In genomic region chr19:56476671-56477428, GRCh38 we compare ENCODE assay signal across 8 cellular contexts. TPM values are rescaled to one million over a fixed set of nuclear protein-coding genes. Genes with fewer than 3 reads are reported as not detected.
DNase-seq lines count a peak whose midpoint lies in the region; ATAC-seq, FAIRE-seq and TF ChIP-seq lines count a peak whose summit lies in the region.

Gene ZNF667, minus strand, starts transcription at chr19:56477345. Its CDS starts 14,975 bp downstream, at chr19:56462370.

- POLR2A ChIA-PET in CD8-positive, alpha-beta T cell (lab: Charles Lee), result no interaction called here

- FAIRE-seq in RCC 7860 (lab: Jason Lieb, UNC) (no peak), kidney (lab: Jason Lieb, UNC) (no peak)

- in situ Hi-C loops in mammary epithelial cell (cut with MboI; ENCODE audit: low sequenced_read_pairs in 2 of 2), result no loop called here
- in situ Hi-C loops in ACHN (cut with HindIII; ENCODE audit: low pct_ligation_motif_present, low pct_unique_long_range_greater_than_20kb, low sequenced_read_pairs), result no loop called here

- no peaks in the 10 kb centered on the region for H4K20me1 ChIP-seq in mammary epithelial cell (ENCODE audit: insufficient read depth, low read length)

- TF ChIP-seq CTCF in CD8-positive, alpha-beta T cell (IDR thresholded peaks at IDR 0.05), result no peak
- TF ChIP-seq CTCF in mammary epithelial cell (conservative IDR thresholded peaks at IDR 0.05 in 1 of 2, IDR thresholded peaks at IDR 0.05 in 1 of 2; ENCODE audit: extremely low read depth in 1 of 2, insufficient read depth in 1 of 2, low read depth in 1 of 2, low read length in 2 of 2) (no peak), kidney (IDR thresholded peaks at IDR 0.05; ENCODE audit: borderline replicate concordance, extremely low read depth, insufficient read depth) (no peak)

- no peaks in the 10 kb centered on the region for H3K4me1 ChIP-seq in CD8-positive, alpha-beta T cell (ENCODE audit: insufficient read depth, low read length)
- H3K4me1 ChIP-seq in mammary epithelial cell (ENCODE audit: insufficient read depth, low read length) (peaks cover 4% of the 10 kb centered on the region), kidney (ENCODE audit: control insufficient read depth in 1 of 2, insufficient read depth in 1 of 2, low read depth in 1 of 2, low read length in 2 of 2) (peaks cover 0 to 5% of the 10 kb centered on the region in 2 donors)

- intact Hi-C loops in CD8-positive, alpha-beta T cell (cut with DNase I, micrococcal nuclease), result loop anchor here (1.0 to 5.0 kb wide), 5 partner anchors 30 to 335 kb away; partner anchors contain the start of genes ZFP28 (in 2 of the 2), ZNF582 (in 2 of the 2), ZNF444 (in 1 of the 2) and ZNF471 (in 1 of the 2)
- intact Hi-C loops in mammary epithelial cell (cut with micrococcal nuclease) (loop anchor here (5.0 kb wide), 1 partner anchor 75 kb away; the partner anchor contains the start of gene ZNF583), kidney (cut with DNase I) (no loop called here)

- H3K79me2 ChIP-seq in mammary epithelial cell (ENCODE audit: insufficient read depth, low read length), result peaks cover 11% of the 10 kb centered on the region

- no peaks in the 10 kb centered on the region for H3K36me3 ChIP-seq in CD8-positive, alpha-beta T cell (ENCODE audit: insufficient read depth, low read length)
- H3K36me3 ChIP-seq in mammary epithelial cell (ENCODE audit: insufficient read depth, low read length), result no peaks in the 10 kb centered on the region
- H3K36me3 ChIP-seq in kidney (ENCODE audit: control insufficient read depth in 1 of 2, insufficient read depth in 2 of 2, low read length in 2 of 2), result no peaks in the 10 kb centered on the region

- H3K27ac ChIP-seq in CD8-positive, alpha-beta T cell (ENCODE audit: low read depth, low read length), result peak within 1 kb of the TSS; percentile 84
- no peak within 1 kb of the TSS for H3K27ac ChIP-seq in mammary epithelial cell (ENCODE audit: insufficient read depth, low read depth, low read length)
- H3K27ac ChIP-seq in kidney (ENCODE audit: low read depth in 2 of 2, low read length in 2 of 2), result peak within 1 kb of the TSS; percentile 55 to 83

- H3K4me2 ChIP-seq in mammary epithelial cell (ENCODE audit: insufficient read depth, low read depth, low read length), result peak within 1 kb of the TSS; percentile 84

- CTCF ChIA-PET in CD8-positive, alpha-beta T cell (lab: Charles Lee), result no interaction called here
- CTCF ChIA-PET in mammary epithelial cell (lab: Charles Lee; ENCODE audit: low non-redundant PET), result no interaction called here

- peak within 1 kb of the TSS; percentile 95 for H3K27ac Mint-ChIP-seq in CD8-positive, alpha-beta T cell

- no TSS peak for BruUV-seq in mammary epithelial cell (replicated peaks; lab: Mats Ljungman, UMichigan)

- peaks cover 47% of the 10 kb centered on the region for H3K36me3 Mint-ChIP-seq in CD8-positive, alpha-beta T cell

- H3K9ac ChIP-seq in mammary epithelial cell (ENCODE audit: insufficient read depth, low read length), result peak within 1 kb of the TSS; percentile 27
- H3K9ac ChIP-seq in kidney (ENCODE audit: low read length in 2 of 2), result peak within 1 kb of the TSS; percentile 13 to 42

- ATAC-seq in CD8-positive, alpha-beta T cell, result peak; percentile 59
- no peak for ATAC-seq in GM21619 (IDR thresholded peaks at IDR 0.05; ENCODE audit: unreplicated experiment)

- peak within 1 kb of the TSS; percentile 96 for H3K4me3 Mint-ChIP-seq in CD8-positive, alpha-beta T cell

- H3K9me3 ChIP-seq in CD8-positive, alpha-beta T cell (ENCODE audit: low read length), result peaks cover 14% of the 10 kb centered on the region
- peaks cover 27% of the 10 kb centered on the region for H3K9me3 ChIP-seq in mammary epithelial cell (replicated peaks; ENCODE audit: insufficient read depth, low read length)
- no peaks in the 10 kb centered on the region for H3K9me3 ChIP-seq in kidney (ENCODE audit: control insufficient read depth in 1 of 2, low read length in 2 of 2)

- peaks cover 19% of the 10 kb centered on the region for H3K27me3 Mint-ChIP-seq in CD8-positive, alpha-beta T cell (ENCODE audit: low read depth)

- peaks cover 56% of the 10 kb centered on the region for H3K9me3 Mint-ChIP-seq in CD8-positive, alpha-beta T cell

- peaks cover 18% of the 10 kb centered on the region for H3K4me1 Mint-ChIP-seq in CD8-positive, alpha-beta T cell (ENCODE audit: low read depth)

- 5% methylated on average over 16 of the region's 69 CpGs for WGBS in mammary epithelial cell (ENCODE audit: low coverage, missing lambda C conversion rate)

- no peaks in the 10 kb centered on the region for H3K27me3 ChIP-seq in CD8-positive, alpha-beta T cell (ENCODE audit: insufficient read depth, low read length)
- no peaks in the 10 kb centered on the region for H3K27me3 ChIP-seq in mammary epithelial cell (ENCODE audit: insufficient read depth, low read length)

- peak in 5 of 7 experiments; percentile 1 to 83 (median 41) for DNase-seq in CD8-positive, alpha-beta T cell
- peak; percentile 82 for DNase-seq in RCC 7860 (ENCODE audit: low spot score)
- peak; percentile 64 for DNase-seq in mammary epithelial cell
- DNase-seq in kidney, result peak; percentile 77
- DNase-seq in stimulated activated CD4-positive, alpha-beta T cell treated with anti-CD3 and anti-CD28 coated beads, Interleukin-4, amount 100 ng/mL, for 24 hours, result peak; percentile 21
- DNase-seq in ecto neural progenitor cell (ENCODE audit: low spot score), result no peak
- no peak for DNase-seq in ACHN

- dilution Hi-C loops in mammary epithelial cell (cut with HindIII; ENCODE audit: low sequenced_read_pairs), result no loop called here

- peak within 1 kb of the TSS; percentile 67 for H3K4me3 ChIP-seq in CD8-positive, alpha-beta T cell (ENCODE audit: low read depth, low read length)
- H3K4me3 ChIP-seq in mammary epithelial cell (replicated peaks in 1 of 3; ENCODE audit: insufficient read depth in 1 of 3, low read depth in 2 of 3, low read length in 3 of 3) (peak within 1 kb of the TSS; percentile 47 to 64 (median 61)), kidney (ENCODE audit: low read length in 2 of 2) (peak within 1 kb of the TSS; percentile 70 to 87)

- H2AFZ ChIP-seq in mammary epithelial cell (ENCODE audit: low read depth, low read length), result peak within 1 kb of the TSS; percentile 96

RNA-seq across cellular contexts. Expression of gene ZNF667, which starts in this region (rescaled TPM):
- total RNA-seq in CD8-positive, alpha-beta T cell, result 1 to 10 TPM; 8.3 to 10.0 TPM
- total RNA-seq in mammary epithelial cell (1 to 10 TPM; 8.1 to 8.7 TPM), kidney (8.5 TPM)
- polyA plus RNA-seq in mammary epithelial cell (0.94 TPM), kidney (ENCODE audit: insufficient read depth, low read depth, low replicate concordance) (2.9 TPM)
- polyA minus RNA-seq in mammary epithelial cell, result not detected

Comparison
In these comparisons a context has a peak if more than half of its experiments do, and no peak if none do; other contexts are left out.
1. DNase-seq: peak in CD8-positive, alpha-beta T cell (5 of 7), RCC 7860 (single experiment), mammary epithelial cell (single experiment), kidney (single experiment) and stimulated activated CD4-positive, alpha-beta T cell treated with anti-CD3 and anti-CD28 coated beads, Interleukin-4, amount 100 ng/mL, for 24 hours (single experiment); none in ecto neural progenitor cell (single experiment) and ACHN (single experiment).
2. Peak in every context shown above with its lines, with median percentiles within 50 percentile points of each other: H3K4me3 ChIP-seq.